Comparison of ENCODE assay signal across 15 cellular contexts in genomic region chr16:68190745-68191510, GRCh38. TPM values are rescaled to one million over a fixed set of nuclear protein-coding genes. Genes with fewer than 3 reads are reported as not detected.
DNase-seq lines count a peak whose midpoint lies in the region; ATAC-seq, FAIRE-seq and TF ChIP-seq lines count a peak whose summit lies in the region.
"Had no signal": no experiment of that assay in that cellular context is flagged by ENCODE, and none has a peak within 500 bp of the region (broad histone marks: within the 10 kb centered on the region; RNA-seq: fewer than 3 reads in every experiment).

No MANE protein-coding gene starts in this region.

- H3K36me3 Mint-ChIP-seq in progenitor cell of endocrine pancreas (ENCODE audit: insufficient read depth) = peaks cover 25% of the 10 kb centered on the region

- no peak for TF ChIP-seq POLR2A in GM12891 (IDR thresholded peaks at IDR 0.05; ENCODE audit: low read depth, low read length)

- no peak overlapping the region for H3K4me3 Mint-ChIP-seq in progenitor cell of endocrine pancreas (ENCODE audit: low read depth)
- H3K4me3 Mint-ChIP-seq: activated CD8-positive, alpha-beta memory T cell treated with anti-CD3 and anti-CD28 coated beads, Interleukin-2, amount 10 ng/mL, durations not matched to agents 7 days and 5 days; activated naive CD4-positive, alpha-beta T cell treated with anti-CD3 and anti-CD28 coated beads for 36 hours; CD4-positive, alpha-beta memory T cell had no signal

- ATAC-seq in GM21619 (IDR thresholded peaks at IDR 0.05; ENCODE audit: unreplicated experiment) = no peak
- ATAC-seq: activated CD8-positive, alpha-beta memory T cell treated with anti-CD3 and anti-CD28 coated beads, Interleukin-2, amount 10 ng/mL, durations not matched to agents 7 days and 5 days; right cardiac atrium; SK-N-SH treated with all-trans-retinoic acid at 6 μM for 48 hours had no signal

- H3K9me3 Mint-ChIP-seq in progenitor cell of endocrine pancreas (ENCODE audit: low read depth) = no peaks in the 10 kb centered on the region
- H3K9me3 Mint-ChIP-seq: activated naive CD4-positive, alpha-beta T cell treated with anti-CD3 and anti-CD28 coated beads for 36 hours had no signal

- H3K27me3 Mint-ChIP-seq in progenitor cell of endocrine pancreas = no peaks in the 10 kb centered on the region
- H3K27me3 Mint-ChIP-seq: activated CD8-positive, alpha-beta memory T cell treated with anti-CD3 and anti-CD28 coated beads, Interleukin-2, amount 10 ng/mL, durations not matched to agents 7 days and 5 days; CD4-positive, alpha-beta memory T cell had no signal

- in situ Hi-C loops in SK-MEL-5 (cut with HindIII; ENCODE audit: low pct_unique_long_range_greater_than_20kb, low sequenced_read_pairs) = no loop called here

- H3K4me1 Mint-ChIP-seq in progenitor cell of endocrine pancreas (ENCODE audit: low read depth) = peaks cover 10% of the 10 kb centered on the region
- H3K4me1 Mint-ChIP-seq: activated CD8-positive, alpha-beta memory T cell treated with anti-CD3 and anti-CD28 coated beads, Interleukin-2, amount 10 ng/mL, durations not matched to agents 7 days and 5 days had no signal

- FAIRE-seq in GM12891 (lab: Jason Lieb, UNC) = peak; percentile 13

- H3K27ac Mint-ChIP-seq in progenitor cell of endocrine pancreas = peak overlapping the region; percentile 33
- H3K27ac Mint-ChIP-seq: activated CD8-positive, alpha-beta memory T cell treated with anti-CD3 and anti-CD28 coated beads, Interleukin-2, amount 10 ng/mL, durations not matched to agents 7 days and 5 days; activated naive CD4-positive, alpha-beta T cell treated with anti-CD3 and anti-CD28 coated beads for 36 hours had no signal

- DNase-seq in GM12891 (ENCODE audit: insufficient read length, low spot score) (no peak), SK-MEL-5 (ENCODE audit: low read depth, low spot score) (peak; percentile 26), fibroblast of peridontal ligament (ENCODE audit: extremely low read depth) (peak; percentile 25), progenitor cell of endocrine pancreas (ENCODE audit: low spot score, unreplicated experiment) (no peak), DMS153 (lab: John Stamatoyannopoulos, UW) (no peak), RPMI8226 (no peak)
- DNase-seq: activated CD8-positive, alpha-beta memory T cell treated with anti-CD3 and anti-CD28 coated beads, Interleukin-2, amount 10 ng/mL, durations not matched to agents 7 days and 5 days; activated naive CD4-positive, alpha-beta T cell treated with anti-CD3 and anti-CD28 coated beads for 36 hours; CD4-positive, alpha-beta memory T cell; NCI-H1092; right cardiac atrium; transverse colon had no signal

- TF ChIP-seq CTCF in progenitor cell of endocrine pancreas (IDR thresholded peaks at IDR 0.05; ENCODE audit: unreplicated experiment) = no peak

TF ChIP-seq in GM12891, 5 proteins besides CTCF, POLR2A, EP300 and RAD21:
- TF ChIP-seq POLR2AphosphoS5 (IDR thresholded peaks at IDR 0.05; ENCODE audit: low read depth, low read length) (no peak), SPI1 (IDR thresholded peaks at IDR 0.05; ENCODE audit: low read depth, low read length) (no peak)

RNA-seq across cellular contexts. Expression of gene ESRP2, which starts 45.0 kb away (rescaled TPM):
- polyA plus RNA-seq in GM12891 (2012; ENCODE audit: low read depth, missing spikeins) = 0.12 TPM
- 0.11 TPM in 1 of 2 replicates, not detected in the other for total RNA-seq in SK-MEL-5 (2014; rRNA removed; shearing (Covaris generic))
- polyA plus RNA-seq in SK-MEL-5 (2015; cell fraction: cytosol; rRNA removed) = 0.87 TPM in 1 of 2 replicates, not detected in the other
- 0.33 TPM in 1 of 2 replicates, not detected in the other for polyA plus RNA-seq in SK-MEL-5 (2015; cell fraction: nucleus; rRNA removed)
- total RNA-seq in progenitor cell of endocrine pancreas = 82.3 and 88.6 TPM in 2 replicates
- total RNA-seq: activated CD8-positive, alpha-beta memory T cell treated with anti-CD3 and anti-CD28 coated beads, Interleukin-2, amount 10 ng/mL, durations not matched to agents 7 days and 5 days had no signal
- polyA plus RNA-seq: neural cell had no signal

RNA-seq across cellular contexts. Expression of gene PLA2G15, which starts 54.2 kb away (rescaled TPM):
- 6.5 TPM for polyA plus RNA-seq in GM12891 (2012; ENCODE audit: low read depth, missing spikeins)
- 13.5 and 15.0 TPM in 2 replicates for total RNA-seq in SK-MEL-5 (2014; rRNA removed; shearing (Covaris generic))
- polyA plus RNA-seq in SK-MEL-5 (2015; cell fraction: cytosol; rRNA removed) = 19.2 and 20.3 TPM in 2 replicates
- 10.9 and 19.9 TPM in 2 replicates for polyA plus RNA-seq in SK-MEL-5 (2015; cell fraction: nucleus; rRNA removed)
- total RNA-seq in progenitor cell of endocrine pancreas = 18.8 and 20.9 TPM in 2 replicates

Comparison
In these comparisons a context has a peak if more than half of its experiments do, and no peak if none do; other contexts are left out.
1. DNase-seq: peak in SK-MEL-5 (single experiment) and fibroblast of peridontal ligament (single experiment); none in GM12891 (single experiment), progenitor cell of endocrine pancreas (single experiment), DMS153 (single experiment) and RPMI8226 (single experiment).
2. RNA of gene ESRP2, which starts 45.0 kb away (total RNA-seq): 82.3 to 88.6 TPM in progenitor cell of endocrine pancreas; 0.11 TPM in SK-MEL-5; every median in the first group is over 10 times any median in the second.